Comparison of ENCODE assay signal across 16 cellular contexts in genomic region chr16:14635394-14636145, GRCh38. TPM values are rescaled to one million over a fixed set of nuclear protein-coding genes. Genes with fewer than 3 reads are reported as not detected.
A peak's percentile ranks its signal among the peaks of the same experiment; 100 is the strongest.
DNase-seq lines count a peak whose midpoint lies in the region; ATAC-seq and TF ChIP-seq lines count a peak whose summit lies in the region.
"Had no signal": no experiment of that assay in that cellular context is flagged by ENCODE, and none has a peak within 500 bp of the region (broad histone marks: within the 10 kb centered on the region; RNA-seq: fewer than 3 reads in every experiment).

No MANE protein-coding gene starts in this region.

- H3K9ac ChIP-seq in OCI-LY1 (ENCODE audit: low read length) = no peak overlapping the region
- H3K9ac ChIP-seq: parathyroid adenoma had no signal

- POLR2A ChIA-PET in Caco-2 (lab: Charles Lee) = interaction anchor here (0.6 kb wide), 1 partner anchor 33 kb away, joined by 8 read pairs; no protein-coding TSS in a partner anchor
- POLR2A ChIA-PET in RWPE1 (lab: Yijun Ruan, JAX; ENCODE audit: low non-redundant PET) = no interaction called here
- POLR2A ChIA-PET in A673 (lab: Charles Lee; ENCODE audit: low non-redundant PET) = no interaction called here

- H3K4me3 Mint-ChIP-seq in Caco-2 (ENCODE audit: unreplicated experiment) = peak overlapping the region; percentile 4
- peak overlapping the region; percentile 100 for H3K4me3 Mint-ChIP-seq in neural crest cell

- no peaks in the 10 kb centered on the region for H3F3A ChIP-seq in OCI-LY1 (ENCODE audit: insufficient read depth, low read length)

- DNase-seq in Caco-2 (no peak), esophagus squamous epithelium (lab: John Stamatoyannopoulos, UW) (no peak), neural crest cell (ENCODE audit: low read depth, low spot score) (no peak), HT-29 (ENCODE audit: low spot score) (no peak), RWPE1 (ENCODE audit: low spot score) (no peak), A673 (ENCODE audit: low spot score) (no peak)
- DNase-seq: caudate nucleus; NCI-H1048; NCI-H510A treated with DMSO at 0.1 percent for 48 hours; stimulated activated CD4-positive, alpha-beta T cell treated with anti-CD3 and anti-CD28 coated beads, Interleukin-2, amount 100 ng/mL, for 24 hours had no signal

- H3K4me1 ChIP-seq in Caco-2 = peaks cover 30% of the 10 kb centered on the region
- peaks cover 22% of the 10 kb centered on the region for H3K4me1 ChIP-seq in OCI-LY1 (ENCODE audit: insufficient read depth, low read length, severe bottlenecking)
- H3K4me1 ChIP-seq in esophagus squamous epithelium = peaks cover under 1 to 72% (median 34%) of the 10 kb centered on the region in 3 donors
- peaks cover 15% of the 10 kb centered on the region for H3K4me1 ChIP-seq in A673 (ENCODE audit: insufficient read depth, low read length, poor library complexity, severe bottlenecking)

- H3K9me3 ChIP-seq in Caco-2 (no peaks in the 10 kb centered on the region), OCI-LY1 (ENCODE audit: low read length) (no peaks in the 10 kb centered on the region), esophagus squamous epithelium (no peaks in the 10 kb centered on the region), A673 (ENCODE audit: low read depth, low read length, poor library complexity, severe bottlenecking) (no peaks in the 10 kb centered on the region)
- H3K9me3 ChIP-seq: esophagus muscularis mucosa, SJSA1 had no signal

- H2AFZ ChIP-seq in OCI-LY1 (ENCODE audit: low read length) = no peak overlapping the region
- H2AFZ ChIP-seq: parathyroid adenoma had no signal

- CTCF ChIA-PET in Caco-2 (lab: Charles Lee) = no interaction called here
- CTCF ChIA-PET in RWPE1 (lab: Yijun Ruan, JAX) = no interaction called here
- CTCF ChIA-PET in A673 (lab: Charles Lee) = no interaction called here

- H3K79me2 ChIP-seq in OCI-LY1 (ENCODE audit: insufficient read depth, low read length) = peaks cover 70% of the 10 kb centered on the region

- peak overlapping the region; percentile 66 for H3K27ac Mint-ChIP-seq in Caco-2 (ENCODE audit: unreplicated experiment)
- H3K27ac Mint-ChIP-seq in neural crest cell (ENCODE audit: unreplicated experiment) = peak overlapping the region; percentile 13

- intact Hi-C loops in Caco-2 (cut with micrococcal nuclease; ENCODE audit: unreplicated experiment) = no loop called here
- intact Hi-C loops in esophagus squamous epithelium (cut with DNase I) = no loop called here
- intact Hi-C loops in A673 (cut with micrococcal nuclease; ENCODE audit: unreplicated experiment) = no loop called here

- H3K27me3 Mint-ChIP-seq in Caco-2 (ENCODE audit: insufficient read depth, unreplicated experiment) = no peaks in the 10 kb centered on the region
- H3K27me3 Mint-ChIP-seq in neural crest cell (ENCODE audit: low read depth) = no peaks in the 10 kb centered on the region
- H3K27me3 Mint-ChIP-seq: stimulated activated memory B cell treated with anti-CD40 and anti-IgM and Interleukin-4, amounts not matched to agents 10 μg/mL and 1 μg/mL and 100 μg/mL, for 72 hours had no signal

- H3K4me1 Mint-ChIP-seq in Caco-2 (ENCODE audit: low read depth, unreplicated experiment) (peaks cover 8% of the 10 kb centered on the region), neural crest cell (peaks cover 39% of the 10 kb centered on the region)

- no peaks in the 10 kb centered on the region for H3K27me3 ChIP-seq in Caco-2 (replicated peaks; ENCODE audit: control insufficient read depth, insufficient read depth, low read length)
- no peaks in the 10 kb centered on the region for H3K27me3 ChIP-seq in OCI-LY1 (ENCODE audit: insufficient read depth, low read length)
- no peaks in the 10 kb centered on the region for H3K27me3 ChIP-seq in esophagus squamous epithelium
- H3K27me3 ChIP-seq in A673 (replicated peaks; ENCODE audit: insufficient read depth, low read depth, low read length, poor library complexity) = no peaks in the 10 kb centered on the region
- H3K27me3 ChIP-seq: esophagus muscularis mucosa, SJSA1 had no signal

- no peak for TF ChIP-seq POLR2A in esophagus squamous epithelium (IDR thresholded peaks at IDR 0.05)

- BruUV-seq in Caco-2 (replicated peaks; lab: Mats Ljungman, UMichigan) (no TSS peak), A673 (replicated peaks; lab: Mats Ljungman, UMichigan) (no TSS peak)

- H3K4me3 ChIP-seq in Caco-2 (ENCODE audit: low read depth, low read length) (no peak overlapping the region), OCI-LY1 (ENCODE audit: low read depth, low read length, poor library complexity, severe bottlenecking) (no peak overlapping the region), esophagus squamous epithelium (no peak overlapping the region), A673 (ENCODE audit: low read depth, low read length, poor library complexity, severe bottlenecking) (no peak overlapping the region)
- H3K4me3 ChIP-seq: esophagus muscularis mucosa, SJSA1 had no signal

- peaks cover 14% of the 10 kb centered on the region for H3K36me3 Mint-ChIP-seq in Caco-2 (ENCODE audit: insufficient read depth, unreplicated experiment)
- peaks cover 2% of the 10 kb centered on the region for H3K36me3 Mint-ChIP-seq in neural crest cell (ENCODE audit: low read depth)

- no peaks in the 10 kb centered on the region for H4K20me1 ChIP-seq in OCI-LY1 (ENCODE audit: insufficient read depth, low read length)

- no peaks in the 10 kb centered on the region; the same call in 1 of the 2 replicates for H3K36me3 ChIP-seq in Caco-2 (ENCODE audit: control insufficient read depth, insufficient read depth, low read length)
- H3K36me3 ChIP-seq in OCI-LY1 (ENCODE audit: insufficient read depth, low read length) = peaks cover 47% of the 10 kb centered on the region
- peaks cover 0 to 30% (median 0%) of the 10 kb centered on the region in 3 donors for H3K36me3 ChIP-seq in esophagus squamous epithelium
- H3K36me3 ChIP-seq in A673 (ENCODE audit: insufficient read depth, low read length, poor library complexity, severe bottlenecking) = peaks cover 13% of the 10 kb centered on the region

- H3K27ac ChIP-seq in OCI-LY1 (ENCODE audit: low read depth, low read length, poor library complexity, severe bottlenecking) (no peak overlapping the region), esophagus squamous epithelium (peak overlapping the region in 3 of 4 donors; percentile 10 to 60 (median 59)), RWPE1 (no peak overlapping the region), A673 (ENCODE audit: low read depth, low read length, poor library complexity, severe bottlenecking) (no peak overlapping the region)
- H3K27ac ChIP-seq: parathyroid adenoma, SJSA1 had no signal

- peak overlapping the region; percentile 97; the same call in 1 of the 2 replicates for H3K4me2 ChIP-seq in OCI-LY1 (ENCODE audit: low read length)

- no peak for ATAC-seq in HG03196 (IDR thresholded peaks at IDR 0.05; ENCODE audit: unreplicated experiment)
- ATAC-seq: stimulated activated memory B cell treated with anti-CD40 and anti-IgM and Interleukin-4, amounts not matched to agents 10 μg/mL and 1 μg/mL and 100 μg/mL, for 72 hours had no signal

- H3K9me2 ChIP-seq in OCI-LY1 (ENCODE audit: low read depth, low read length) = no peaks in the 10 kb centered on the region

- TF ChIP-seq CTCF in Caco-2 (IDR thresholded peaks at IDR 0.05; ENCODE audit: insufficient read depth in 1 of 2, low read depth in 1 of 2, low read length in 1 of 2, severe bottlenecking in 1 of 2, unreplicated experiment in 1 of 2) (no peak), OCI-LY1 (IDR thresholded peaks at IDR 0.05; ENCODE audit: low read length) (no peak), esophagus squamous epithelium (IDR thresholded peaks at IDR 0.05) (no peak), neural crest cell (conservative IDR thresholded peaks at IDR 0.05) (no peak), RWPE1 (conservative IDR thresholded peaks at IDR 0.05; ENCODE audit: low read depth) (no peak), A673 (conservative IDR thresholded peaks at IDR 0.05; ENCODE audit: low read depth, low read length) (no peak)

- H3K9me3 Mint-ChIP-seq in Caco-2 (ENCODE audit: unreplicated experiment) = no peaks in the 10 kb centered on the region
- H3K9me3 Mint-ChIP-seq in neural crest cell = no peaks in the 10 kb centered on the region
- H3K9me3 Mint-ChIP-seq: stimulated activated memory B cell treated with anti-CD40 and anti-IgM and Interleukin-4, amounts not matched to agents 10 μg/mL and 1 μg/mL and 100 μg/mL, for 72 hours had no signal

- 67 to 68% methylated on average over 11 to 12 of the region's 12 CpGs for WGBS in esophagus squamous epithelium, 2 donors

RNA-seq across cellular contexts. Expression of gene BFAR, which starts 2.8 kb away (rescaled TPM):
- total RNA-seq in Caco-2 (2022) (41.3 and 42.7 TPM in 2 replicates), esophagus squamous epithelium (10 to 100 TPM; 15.1 to 40.4 (median 22.9) TPM), neural crest cell (72.7 and 74.5 TPM in 2 replicates), A673 (2021) (58.5 and 60.1 TPM in 2 replicates)
- 33.3 and 35.5 TPM in 2 replicates for total RNA-seq in HT-29 (2014; rRNA removed; shearing (Covaris generic))

RNA-seq across cellular contexts. Expression of gene PARN, which starts 5.5 kb away (rescaled TPM):
- total RNA-seq in Caco-2 (2022) (27.1 and 30.7 TPM in 2 replicates), esophagus squamous epithelium (10 to 100 TPM; 11.4 to 26.9 (median 20.7) TPM), neural crest cell (26.5 and 26.9 TPM in 2 replicates), A673 (2021) (37.5 and 38.7 TPM in 2 replicates)
- 10.8 and 10.9 TPM in 2 replicates for total RNA-seq in HT-29 (2014; rRNA removed; shearing (Covaris generic))

RNA-seq across cellular contexts. Expression of gene PLA2G10, which starts 58.5 kb away (rescaled TPM):
- 1.00 and 1.4 TPM in 2 replicates for total RNA-seq in Caco-2 (2022)
- total RNA-seq in esophagus squamous epithelium = under 1 TPM in 1 of 4 donors, not detected in 3; 0.66 TPM
- total RNA-seq in neural crest cell = not detected in 2 replicates
- 0.33 TPM in 1 of 2 replicates, not detected in the other for total RNA-seq in HT-29 (2014; rRNA removed; shearing (Covaris generic))
- not detected in 2 replicates for total RNA-seq in A673 (2021)
- total RNA-seq: esophagus muscularis mucosa, SJSA1 had no signal

Comparison
In these comparisons a context has a peak if more than half of its experiments do, and no peak if none do; other contexts are left out.
1. H3K27ac ChIP-seq: peak in esophagus squamous epithelium (3 of 4); none in OCI-LY1 (single experiment), RWPE1 (single experiment) and A673 (single experiment).